In genomic region chr14:100882991-100883788, GRCh38 we compare ENCODE assay signal across 27 cellular contexts. TPM values are rescaled to one million over a fixed set of nuclear protein-coding genes. Genes with fewer than 3 reads are reported as not detected.
"Had no signal": no experiment of that assay in that cellular context is flagged by ENCODE, and none has a peak within 500 bp of the region (broad histone marks: within the 10 kb centered on the region; RNA-seq: fewer than 3 reads in every experiment).

No MANE protein-coding gene starts in this region.

- H3K27me3 ChIP-seq: tibial nerve had no signal

- H3K27ac Mint-ChIP-seq: activated B cell treated with CpG ODN at 0.5 μM for 24 hours; activated T-cell treated with anti-CD3 and anti-CD28 coated beads, Interleukin-2, amount 50 U/mL, for 72 hours; dendritic cell treated with granulocyte-macrophage colony-stimulating factor and Interleukin-4, amounts not matched to agents 40 ng/mL and 50 ng/mL, for 4 days; endodermal cell; immature natural killer cell; T-helper 2 cell treated with Interferon-gamma antibody and Interleukin-4, amounts not matched to agents 5 μg/mL and 100 μg/mL, for 36 hours had no signal

- DNase-seq: activated B cell treated with CpG ODN at 0.5 μM for 24 hours; activated CD4-positive, alpha-beta T cell treated with anti-CD3 and anti-CD28 coated beads, Interleukin-2, amount 50 U/mL, for 4 hours; activated gamma-delta T cell treated with Interleukin-2 at 50 U/mL for 16 hours; activated naive CD4-positive, alpha-beta T cell treated with anti-CD3 and anti-CD28 coated beads, Interleukin-2, amount 50 U/mL, for 16 hours; activated T-cell treated with anti-CD3 and anti-CD28 coated beads for 4 hours; activated T-cell treated with anti-CD3 and anti-CD28 coated beads, Interleukin-2, amount 50 U/mL, for 72 hours; amniotic stem cell; central memory CD4-positive, alpha-beta T cell; endodermal cell; foreskin fibroblast; hypothalamus; immature natural killer cell; mammary epithelial cell; retina; stimulated activated CD4-positive, alpha-beta T cell treated with anti-CD3 and anti-CD28 coated beads, Interleukin-2, amount 100 ng/mL, for 48 hours; stimulated activated naive CD4-positive, alpha-beta T cell treated with Interleukin-2 at 50 U/mL for 16 hours; T-helper 1 cell had no signal

- H3K36me3 ChIP-seq: neutrophil, prostate gland had no signal

- ATAC-seq: activated T-cell treated with anti-CD3 and anti-CD28 coated beads, Interleukin-2, amount 50 U/mL, for 72 hours; esophagus mucosa; left lobe of liver had no signal

- H3K9me3 Mint-ChIP-seq: activated T-cell treated with anti-CD3 and anti-CD28 coated beads, Interleukin-2, amount 50 U/mL, for 72 hours; immature natural killer cell; T-helper 2 cell treated with Interferon-gamma antibody and Interleukin-4, amounts not matched to agents 5 μg/mL and 100 μg/mL, for 36 hours had no signal

- H3K27ac ChIP-seq: neutrophil, prostate gland, tibial nerve had no signal

- H3K4me1 Mint-ChIP-seq: activated B cell treated with CpG ODN at 0.5 μM for 24 hours, immature natural killer cell had no signal

- H3K4me3 ChIP-seq: prostate gland, tibial nerve had no signal

- H3K27me3 Mint-ChIP-seq: activated B cell treated with CpG ODN at 0.5 μM for 24 hours had no signal

- H3K4me3 Mint-ChIP-seq: activated B cell treated with CpG ODN at 0.5 μM for 24 hours; activated T-cell treated with anti-CD3 and anti-CD28 coated beads, Interleukin-2, amount 50 U/mL, for 72 hours; dendritic cell treated with granulocyte-macrophage colony-stimulating factor and Interleukin-4, amounts not matched to agents 40 ng/mL and 50 ng/mL, for 4 days; endodermal cell; immature natural killer cell; nephron; T-helper 2 cell treated with Interferon-gamma antibody and Interleukin-4, amounts not matched to agents 5 μg/mL and 100 μg/mL, for 36 hours had no signal

- H3K36me3 Mint-ChIP-seq: immature natural killer cell had no signal

- H3K9me3 ChIP-seq: neutrophil, prostate gland had no signal

- H3K4me1 ChIP-seq: prostate gland, tibial nerve had no signal

RNA-seq across cellular contexts. Expression of gene RTL1, which starts 20.3 kb away (rescaled TPM):
- total RNA-seq: activated B cell treated with CpG ODN at 0.5 μM for 24 hours; activated T-cell treated with anti-CD3 and anti-CD28 coated beads, Interleukin-2, amount 50 U/mL, for 72 hours; esophagus mucosa; left lobe of liver; mammary epithelial cell; osteocyte; temporal lobe; tibial nerve had no signal
- polyA plus RNA-seq: immature natural killer cell, mammary epithelial cell had no signal

RNA-seq across cellular contexts. Expression of gene MEG3, which starts 57.3 kb away (rescaled TPM):
- total RNA-seq: activated B cell treated with CpG ODN at 0.5 μM for 24 hours; activated T-cell treated with anti-CD3 and anti-CD28 coated beads, Interleukin-2, amount 50 U/mL, for 72 hours; osteocyte had no signal
- polyA plus RNA-seq: immature natural killer cell had no signal
